ENCODE assay signal across 17 cellular contexts in the genomic region with DNA sequence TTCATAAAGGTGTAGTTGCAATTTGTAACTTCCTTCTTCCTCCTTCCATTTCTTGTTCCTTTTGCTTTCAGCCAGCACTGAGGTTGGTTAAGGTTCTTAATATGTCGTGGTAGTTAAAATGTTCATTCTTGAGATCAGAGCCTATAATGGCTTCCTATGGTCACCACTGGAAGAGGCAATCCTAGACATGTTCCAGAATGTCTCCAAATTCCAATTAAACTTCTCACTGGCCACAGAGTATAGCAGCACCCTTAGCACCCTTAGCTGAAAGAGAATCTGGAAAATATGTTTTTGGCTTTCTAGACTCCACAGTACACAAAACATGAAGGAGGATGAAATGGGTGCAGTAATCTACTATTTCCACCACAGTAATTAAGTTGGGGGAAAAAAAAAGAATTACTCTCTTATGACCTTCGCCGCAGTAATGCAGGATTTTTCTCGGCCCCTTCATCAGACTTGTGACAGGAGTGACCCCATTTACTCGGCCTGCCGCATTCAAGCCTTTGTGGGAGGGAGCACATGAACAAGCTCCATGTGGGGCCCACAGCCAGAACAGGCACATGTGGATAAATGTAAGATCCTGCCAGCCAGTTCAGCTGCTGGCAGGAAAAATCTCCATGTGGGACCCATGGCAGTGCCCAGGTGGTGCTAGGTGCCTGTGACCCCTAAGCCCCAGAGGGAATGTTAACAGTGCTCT.
"Had no signal": no experiment of that assay in that cellular context is flagged by ENCODE, and none has a peak within 500 bp of the region (broad histone marks: within the 10 kb centered on the region; RNA-seq: fewer than 3 reads in every experiment).

No MANE protein-coding gene starts in this region.

- H3K9ac ChIP-seq: SK-N-SH had no signal

- H3K9me3 ChIP-seq: SK-N-SH had no signal

- H3K4me2 ChIP-seq: SK-N-SH had no signal

- DNase-seq: KBM-7, MV-4-11, NCI-H1048, NCI-H1105, NCI-H1417, NCI-H1436 treated with DMSO at 0.1 percent for 48 hours, NCI-H1694, NCI-H1930, NCI-H2081, NCI-H2107, NCI-H2227 treated with DMSO at 0.1 percent for 48 hours, NCI-H524 treated with DMSO at 0.1 percent for 48 hours, NCI-H69, NCI-H774, RPMI8226, SHP77, SK-N-SH had no signal
